Comparison of ENCODE assay signal across 9 cellular contexts in the genomic region with DNA sequence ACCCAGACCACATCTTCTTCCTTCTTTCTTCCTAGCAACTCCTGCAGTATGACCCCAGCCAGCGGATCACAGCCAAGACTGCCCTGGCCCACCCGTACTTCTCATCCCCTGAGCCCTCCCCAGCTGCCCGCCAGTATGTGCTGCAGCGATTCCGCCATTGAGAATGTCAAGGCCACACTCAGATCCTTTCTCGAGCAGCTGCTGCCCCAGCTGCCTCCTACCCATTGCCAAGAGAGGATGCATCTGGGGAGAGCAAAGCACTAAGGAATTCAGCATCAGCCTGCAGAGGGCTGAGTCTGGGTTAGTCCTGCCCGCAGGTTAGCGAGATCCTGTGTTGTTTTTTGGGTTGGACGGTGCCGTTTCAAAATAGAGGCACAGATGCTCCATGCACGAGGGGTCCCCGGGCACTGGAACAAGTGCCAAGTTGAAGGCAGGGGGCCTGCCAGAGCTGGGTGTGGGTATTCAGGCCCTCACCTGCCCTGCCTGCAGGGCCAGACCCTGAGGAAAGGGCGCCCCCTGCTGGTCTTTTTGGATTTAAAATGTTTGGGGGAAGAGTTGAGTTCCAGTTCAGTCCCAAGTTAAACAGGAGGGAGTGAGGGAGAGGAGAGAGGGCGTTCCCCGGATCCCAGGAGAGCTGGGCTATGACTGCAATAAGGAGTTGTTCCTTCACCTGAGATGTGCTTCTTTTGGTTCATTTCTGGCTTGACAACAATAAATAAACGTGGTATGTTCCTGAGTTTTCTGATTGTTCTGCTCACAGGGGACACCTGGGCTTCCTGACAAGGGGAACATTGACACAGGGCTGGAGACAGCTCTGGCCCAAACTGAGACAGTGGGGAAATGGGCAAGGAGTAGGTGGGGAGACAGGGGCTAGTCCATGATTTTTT. TPM values are rescaled to one million over a fixed set of nuclear protein-coding genes. Genes with fewer than 3 reads are reported as not detected.
A peak's percentile ranks its signal among the peaks of the same experiment; 100 is the strongest.
DNase-seq lines count a peak whose midpoint lies in the region; ATAC-seq and TF ChIP-seq lines count a peak whose summit lies in the region.
"Had no signal": no experiment of that assay in that cellular context is flagged by ENCODE, and none has a peak within 500 bp of the region (broad histone marks: within the 10 kb centered on the region; RNA-seq: fewer than 3 reads in every experiment).

No MANE protein-coding gene starts in this region.

- H4K8ac ChIP-seq in trophoblast cell (ENCODE audit: low read depth, low read length): no peak overlapping the region

- no peak overlapping the region for H2BK5ac ChIP-seq in trophoblast cell (ENCODE audit: low read depth, low read length, poor library complexity)

- H3K36me3 ChIP-seq in Loucy (ENCODE audit: insufficient read depth, low read length) (peaks cover 13% of the 10 kb centered on the region; the same call in 1 of the 2 replicates), RWPE2 (ENCODE audit: low read depth) (peaks cover 8% of the 10 kb centered on the region; the same call in 1 of the 2 replicates), trophoblast cell (ENCODE audit: control insufficient read depth in 1 of 2, insufficient read depth in 2 of 2, low read length in 2 of 2) (peaks cover 15 to 30% of the 10 kb centered on the region in 2 experiments), transverse colon (no peaks in the 10 kb centered on the region)

- H4K91ac ChIP-seq in trophoblast cell (ENCODE audit: low read depth, low read length): no peak overlapping the region

- H2AFZ ChIP-seq in Loucy (ENCODE audit: low read length) (peak overlapping the region; percentile 69; the same call in 1 of the 2 replicates), trophoblast cell (ENCODE audit: insufficient read depth, low read length, poor library complexity) (no peak overlapping the region)

- H3K4me1 ChIP-seq in Loucy (ENCODE audit: insufficient read depth, low read length, poor library complexity, severe bottlenecking): peaks cover 11% of the 10 kb centered on the region
- no peaks in the 10 kb centered on the region for H3K4me1 ChIP-seq in RWPE2 (ENCODE audit: insufficient read depth, poor library complexity, severe bottlenecking)
- no peaks in the 10 kb centered on the region for H3K4me1 ChIP-seq in foreskin keratinocyte
- no peaks in the 10 kb centered on the region for H3K4me1 ChIP-seq in trophoblast cell (ENCODE audit: control insufficient read depth in 1 of 2, insufficient read depth in 2 of 2, low read length in 2 of 2)
- H3K4me1 ChIP-seq in transverse colon: peaks cover 2 to 48% (median 25%) of the 10 kb centered on the region in 4 donors

- H3K4ac ChIP-seq in trophoblast cell (ENCODE audit: low read depth, low read length): no peak overlapping the region

- H3K27me3 Mint-ChIP-seq in activated T-helper 17 cell treated with anti-CD3 and anti-CD28 coated beads, Interleukin-2, amount 50 U/mL, for 72 hours: no peaks in the 10 kb centered on the region
- H3K27me3 Mint-ChIP-seq: activated naive CD4-positive, alpha-beta T cell treated with anti-CD3 and anti-CD28 coated beads, Interleukin-2, amount 50 U/mL, for 24 hours had no signal

- no CpG with 5 or more reads among the region's 16 CpGs for WGBS in trophoblast cell (ENCODE audit: extremely low coverage, insufficient coverage, insufficient read length)
- 48% methylated on average over 16 of the region's 16 CpGs; no CpG with 5 or more reads in 1 of the 2 donors for WGBS in transverse colon (ENCODE audit: low coverage in 1 of 2), 2 donors

- H3K9me2 ChIP-seq in Loucy (replicated peaks; ENCODE audit: low read depth, low read length): no peaks in the 10 kb centered on the region

- H3K9me3 ChIP-seq in Loucy (ENCODE audit: insufficient read depth, low read depth, low read length) (no peaks in the 10 kb centered on the region), RWPE2 (ENCODE audit: severe bottlenecking) (no peaks in the 10 kb centered on the region), trophoblast cell (ENCODE audit: insufficient read depth, low read depth, low read length) (peaks cover 10% of the 10 kb centered on the region), transverse colon (no peaks in the 10 kb centered on the region)

- no peaks in the 10 kb centered on the region for H3K79me1 ChIP-seq in trophoblast cell (ENCODE audit: low read length)

- H3K4me3 ChIP-seq in Loucy (ENCODE audit: low read length, poor library complexity, severe bottlenecking): no peak overlapping the region
- H3K4me3 ChIP-seq in RWPE2 (ENCODE audit: severe bottlenecking): no peak overlapping the region
- H3K4me3 ChIP-seq in trophoblast cell (ENCODE audit: low read depth, low read length): no peak overlapping the region
- no peak overlapping the region for H3K4me3 ChIP-seq in transverse colon

- H4K12ac ChIP-seq in trophoblast cell (ENCODE audit: low read depth, low read length): no peak overlapping the region

- peaks cover 4% of the 10 kb centered on the region for H3K4me1 Mint-ChIP-seq in activated T-helper 17 cell treated with anti-CD3 and anti-CD28 coated beads, Interleukin-2, amount 50 U/mL, for 72 hours

- H3K27ac ChIP-seq in RWPE2 (ENCODE audit: poor library complexity, severe bottlenecking) (no peak overlapping the region), foreskin keratinocyte (no peak overlapping the region), trophoblast cell (ENCODE audit: low read depth, low read length) (no peak overlapping the region), transverse colon (peak overlapping the region; percentile 1 to 64 (median 44))

- H3K23ac ChIP-seq in trophoblast cell (ENCODE audit: low read length): no peak overlapping the region

- H2BK120ac ChIP-seq in trophoblast cell (ENCODE audit: insufficient read depth, low read length, poor library complexity): no peak overlapping the region

- H3K36me3 Mint-ChIP-seq in activated T-helper 17 cell treated with anti-CD3 and anti-CD28 coated beads, Interleukin-2, amount 50 U/mL, for 72 hours (ENCODE audit: low read depth): no peaks in the 10 kb centered on the region
- H3K36me3 Mint-ChIP-seq: activated naive CD4-positive, alpha-beta T cell treated with anti-CD3 and anti-CD28 coated beads, Interleukin-2, amount 50 U/mL, for 24 hours had no signal

- peak; percentile 91 for TF ChIP-seq CTCF in Loucy (conservative IDR thresholded peaks at IDR 0.05; ENCODE audit: low read length)
- TF ChIP-seq CTCF in RWPE2 (IDR thresholded peaks at IDR 0.05; ENCODE audit: poor library complexity, severe bottlenecking): peak; percentile 81
- peak; percentile 84 for TF ChIP-seq CTCF in foreskin keratinocyte (conservative IDR thresholded peaks at IDR 0.05)
- peak; percentile 74 to 92 (median 82) for TF ChIP-seq CTCF in transverse colon (IDR thresholded peaks at IDR 0.05)

- H2AK5ac ChIP-seq in trophoblast cell (ENCODE audit: low read length): no peak overlapping the region

- no peaks in the 10 kb centered on the region for H4K20me1 ChIP-seq in Loucy (ENCODE audit: insufficient read depth, low read length, poor library complexity, severe bottlenecking)

- H3K79me2 ChIP-seq in Loucy (ENCODE audit: insufficient read depth, low read length): no peaks in the 10 kb centered on the region
- no peaks in the 10 kb centered on the region for H3K79me2 ChIP-seq in trophoblast cell (ENCODE audit: control insufficient read depth, insufficient read depth, low read length, poor library complexity)

- no peak overlapping the region for H2BK12ac ChIP-seq in trophoblast cell (ENCODE audit: low read length)

- no peaks in the 10 kb centered on the region for H3K9me3 Mint-ChIP-seq in activated T-helper 17 cell treated with anti-CD3 and anti-CD28 coated beads, Interleukin-2, amount 50 U/mL, for 72 hours
- H3K9me3 Mint-ChIP-seq: activated naive CD4-positive, alpha-beta T cell treated with anti-CD3 and anti-CD28 coated beads, Interleukin-2, amount 50 U/mL, for 24 hours had no signal

- H3K14ac ChIP-seq in trophoblast cell (ENCODE audit: low read length): no peak overlapping the region

- H3K27ac Mint-ChIP-seq in activated T-helper 17 cell treated with anti-CD3 and anti-CD28 coated beads, Interleukin-2, amount 50 U/mL, for 72 hours: peak overlapping the region; percentile 53
- H3K27ac Mint-ChIP-seq: activated naive CD4-positive, alpha-beta T cell treated with anti-CD3 and anti-CD28 coated beads, Interleukin-2, amount 50 U/mL, for 24 hours had no signal

- in situ Hi-C loops in transverse colon (cut with MboI; ENCODE audit: low pct_ligation_motif_present in 1 of 4, low pct_unique_long_range_greater_than_20kb in 1 of 4, low sequenced_read_pairs in 3 of 4): loop anchor here in 2 of 4 donors (5.0 to 25.0 kb wide), 3 partner anchors 91 to 282 kb away; no protein-coding TSS in a partner anchor

- H3F3A ChIP-seq in Loucy (ENCODE audit: low read depth): no peaks in the 10 kb centered on the region

- intact Hi-C loops in transverse colon (cut with DNase I; ENCODE audit: low total_unique reads): no loop called here

- H3K4me2 ChIP-seq in Loucy (ENCODE audit: low read depth, low read length, poor library complexity, severe bottlenecking) (peak overlapping the region; percentile 1), trophoblast cell (ENCODE audit: low read length) (no peak overlapping the region)

- ATAC-seq in RWPE2 (ENCODE audit: low read depth) (peak; percentile 65), foreskin keratinocyte (peak; percentile 53), HG03565 (IDR thresholded peaks at IDR 0.05; ENCODE audit: unreplicated experiment) (no peak)
- peak; percentile 86 for ATAC-seq in activated T-helper 17 cell treated with anti-CD3 and anti-CD28 coated beads, Interleukin-2, amount 50 U/mL, for 72 hours (replicated peaks)

- no peak overlapping the region for H3K18ac ChIP-seq in trophoblast cell (ENCODE audit: low read length)

- DNase-seq in DMS 273 treated with DMSO at 0.1 percent for 48 hours (lab: John Stamatoyannopoulos, UW) (peak; percentile 90), RWPE2 (ENCODE audit: low spot score) (peak; percentile 78), foreskin keratinocyte (peak in 1 of 2 donors; percentile 61), trophoblast cell (peak; percentile 76 to 96), transverse colon (peak; percentile 90)

- TF ChIP-seq POLR2A in transverse colon (IDR thresholded peaks at IDR 0.05): no peak

- H3K9ac ChIP-seq in Loucy (ENCODE audit: low read depth, low read length, poor library complexity, severe bottlenecking) (peak overlapping the region; percentile 63), trophoblast cell (ENCODE audit: low read length) (no peak overlapping the region)

- H3K27me3 ChIP-seq in Loucy (ENCODE audit: insufficient read depth, low read length, poor library complexity, severe bottlenecking) (no peaks in the 10 kb centered on the region), RWPE2 (ENCODE audit: insufficient read depth, poor library complexity, severe bottlenecking) (no peaks in the 10 kb centered on the region), foreskin keratinocyte (no peaks in the 10 kb centered on the region), trophoblast cell (ENCODE audit: insufficient read depth, low read length) (no peaks in the 10 kb centered on the region), transverse colon (no peaks in the 10 kb centered on the region)

- TF ChIP-seq EP300 in transverse colon (IDR thresholded peaks at IDR 0.05; ENCODE audit: low read depth): no peak

- no peak overlapping the region for H3K4me3 Mint-ChIP-seq in activated T-helper 17 cell treated with anti-CD3 and anti-CD28 coated beads, Interleukin-2, amount 50 U/mL, for 72 hours
- H3K4me3 Mint-ChIP-seq: activated naive CD4-positive, alpha-beta T cell treated with anti-CD3 and anti-CD28 coated beads, Interleukin-2, amount 50 U/mL, for 24 hours had no signal

RNA-seq across cellular contexts. Expression of gene CDK3, which starts 4.9 kb away (rescaled TPM):
- total RNA-seq in activated T-helper 17 cell treated with anti-CD3 and anti-CD28 coated beads, Interleukin-2, amount 50 U/mL, for 72 hours: 1 to 10 TPM; 8.0 to 9.0 TPM
- total RNA-seq in foreskin keratinocyte (3.3 TPM in 2 replicates), transverse colon (10 to 100 TPM in 2 of 4 donors, 1 to 10 TPM in 1, not detected in 1; 5.4 to 24.6 (median 16.9) TPM)
- polyA plus RNA-seq in foreskin keratinocyte: 3.0 and 3.4 TPM in 2 replicates
- polyA plus RNA-seq in trophoblast cell (2013): 7.5 and 8.6 TPM in 2 replicates

RNA-seq across cellular contexts. Expression of gene EVPL, which starts 21.6 kb away (rescaled TPM):
- under 1 TPM in 1 of 2 donors, not detected in 1; 0.11 TPM for total RNA-seq in activated T-helper 17 cell treated with anti-CD3 and anti-CD28 coated beads, Interleukin-2, amount 50 U/mL, for 72 hours
- total RNA-seq in foreskin keratinocyte (15.9 and 17.6 TPM in 2 replicates), transverse colon (10 to 100 TPM; 17.1 to 23.7 (median 20.6) TPM)
- polyA plus RNA-seq in foreskin keratinocyte: 10.9 and 12.6 TPM in 2 replicates
- polyA plus RNA-seq in trophoblast cell (2013): 0.04 and 0.06 TPM in 2 replicates

RNA-seq across cellular contexts. Expression of gene TEN1, which starts 26.5 kb away (rescaled TPM):
- 10 to 100 TPM; 15.3 to 18.5 TPM for total RNA-seq in activated T-helper 17 cell treated with anti-CD3 and anti-CD28 coated beads, Interleukin-2, amount 50 U/mL, for 72 hours
- 16.6 and 19.4 TPM in 2 replicates for total RNA-seq in foreskin keratinocyte
- 25.4 and 28.9 TPM in 2 replicates for polyA plus RNA-seq in foreskin keratinocyte
- 23.8 and 25.0 TPM in 2 replicates for polyA plus RNA-seq in trophoblast cell (2013)
- 100 to 1,000 TPM in 1 of 4 donors, 10 to 100 TPM in 3; 18.7 to 137 (median 20.7) TPM for total RNA-seq in transverse colon

RNA-seq across cellular contexts. Expression of gene ACOX1, which starts 26.5 kb away (rescaled TPM):
- total RNA-seq in activated T-helper 17 cell treated with anti-CD3 and anti-CD28 coated beads, Interleukin-2, amount 50 U/mL, for 72 hours: 10 to 100 TPM; 24.0 to 35.2 TPM
- total RNA-seq in foreskin keratinocyte (24.3 and 26.4 TPM in 2 replicates), transverse colon (100 to 1,000 TPM in 3 of 4 donors, 10 to 100 TPM in 1; 37.0 to 254 (median 212) TPM)
- polyA plus RNA-seq in foreskin keratinocyte: 5.8 and 6.4 TPM in 2 replicates
- 31.9 and 34.4 TPM in 2 replicates for polyA plus RNA-seq in trophoblast cell (2013)

Comparison
In these comparisons a context has a peak if more than half of its experiments do, and no peak if none do; other contexts are left out.
1. H3K27ac ChIP-seq: peak in transverse colon (4 of 4); none in RWPE2 (single experiment), foreskin keratinocyte (single experiment) and trophoblast cell (single experiment).
2. RNA of gene EVPL, which starts 21.6 kb away (total RNA-seq): 17.1 to 23.7 TPM in transverse colon and 15.9 to 17.6 TPM in foreskin keratinocyte; 0.11 TPM in activated T-helper 17 cell treated with anti-CD3 and anti-CD28 coated beads, Interleukin-2, amount 50 U/mL, for 72 hours; every median in the first group is over 10 times any median in the second.
3. Peak in every context shown above with its lines, with median percentiles within 50 percentile points of each other: CTCF ChIP-seq.